In genomic region chr4:38114435-38114834, GRCh38 we compare ENCODE assay signal across 15 cellular contexts.
DNase-seq lines count a peak whose midpoint lies in the region; ATAC-seq and TF ChIP-seq lines count a peak whose summit lies in the region.
"Had no signal": no experiment of that assay in that cellular context is flagged by ENCODE, and none has a peak within 500 bp of the region (broad histone marks: within the 10 kb centered on the region; RNA-seq: fewer than 3 reads in every experiment).

No MANE protein-coding gene starts in this region.

- peak; percentile 35 for DNase-seq in CD1c-positive myeloid dendritic cell (ENCODE audit: extremely low spot score)
- peak; percentile 70 for DNase-seq in adipocyte (ENCODE audit: low read depth)
- DNase-seq in left ventricle myocardium superior, result peak; percentile 36
- DNase-seq in GM13976 (ENCODE audit: low spot score), result no peak
- DNase-seq in GM10266 (ENCODE audit: extremely low spot score), result no peak
- DNase-seq in CD8-positive, alpha-beta T cell, result no peak
- DNase-seq: activated CD4-positive, CD25-positive, alpha-beta regulatory T cell; activated naive CD8-positive, alpha-beta T cell treated with anti-CD3 and anti-CD28 coated beads, Interleukin-2, amount 50 U/mL, for 24 hours; DMS53; left cardiac atrium; stimulated activated CD4-positive, alpha-beta T cell treated with anti-CD3 and anti-CD28 coated beads, Interleukin-4, amount 100 ng/mL, for 1 hour; stimulated activated naive B cell treated with anti-CD40 and anti-IgM and Interleukin-4, amounts not matched to agents 10 μg/mL and 1 μg/mL and 100 μg/mL, for 72 hours had no signal

- TF ChIP-seq CTCF in neutrophil (IDR thresholded peaks at IDR 0.05) (no peak), GM13976 (IDR thresholded peaks at IDR 0.05; ENCODE audit: borderline replicate concordance, control extremely low read depth, extremely low read depth, insufficient read depth, missing control alignments) (no peak), GM10266 (IDR thresholded peaks at IDR 0.05; ENCODE audit: control insufficient read depth, insufficient read depth, low read depth, missing control alignments) (no peak)
- TF ChIP-seq CTCF in CD8-positive, alpha-beta T cell (IDR thresholded peaks at IDR 0.05), result no peak

- no peak overlapping the region for H3K27ac Mint-ChIP-seq in CD8-positive, alpha-beta T cell
- H3K27ac Mint-ChIP-seq: activated naive CD8-positive, alpha-beta T cell treated with anti-CD3 and anti-CD28 coated beads, Interleukin-2, amount 50 U/mL, for 24 hours had no signal

- in situ Hi-C loops in GM13976 (cut with MboI; ENCODE audit: low sequenced_read_pairs, unreplicated experiment), result no loop called here

- POLR2A ChIA-PET in CD8-positive, alpha-beta T cell (lab: Charles Lee), result interaction anchor here (0.6 kb wide), 1 partner anchor 43 kb away, joined by 3 read pairs; no protein-coding TSS in a partner anchor

- H3K27me3 ChIP-seq in adipocyte (replicated peaks; ENCODE audit: control insufficient read depth, insufficient read depth, low read length) (no peaks in the 10 kb centered on the region), neutrophil (no peaks in the 10 kb centered on the region)
- no peaks in the 10 kb centered on the region for H3K27me3 ChIP-seq in CD8-positive, alpha-beta T cell (ENCODE audit: insufficient read depth, low read length)

- H3K9me3 Mint-ChIP-seq in CD8-positive, alpha-beta T cell, result no peaks in the 10 kb centered on the region
- H3K9me3 Mint-ChIP-seq: activated naive CD8-positive, alpha-beta T cell treated with anti-CD3 and anti-CD28 coated beads, Interleukin-2, amount 50 U/mL, for 24 hours; stimulated activated naive B cell treated with anti-CD40 and anti-IgM and Interleukin-4, amounts not matched to agents 10 μg/mL and 1 μg/mL and 100 μg/mL, for 72 hours had no signal

- no peak overlapping the region for H3K4me3 Mint-ChIP-seq in CD8-positive, alpha-beta T cell
- H3K4me3 Mint-ChIP-seq: activated naive CD8-positive, alpha-beta T cell treated with anti-CD3 and anti-CD28 coated beads, Interleukin-2, amount 50 U/mL, for 24 hours; stimulated activated naive B cell treated with anti-CD40 and anti-IgM and Interleukin-4, amounts not matched to agents 10 μg/mL and 1 μg/mL and 100 μg/mL, for 72 hours had no signal

- H3K27me3 Mint-ChIP-seq in CD8-positive, alpha-beta T cell (ENCODE audit: low read depth), result no peaks in the 10 kb centered on the region
- H3K27me3 Mint-ChIP-seq: activated naive CD8-positive, alpha-beta T cell treated with anti-CD3 and anti-CD28 coated beads, Interleukin-2, amount 50 U/mL, for 24 hours; stimulated activated naive B cell treated with anti-CD40 and anti-IgM and Interleukin-4, amounts not matched to agents 10 μg/mL and 1 μg/mL and 100 μg/mL, for 72 hours had no signal

- H3K9ac ChIP-seq in adipocyte (ENCODE audit: low read length), result no peak overlapping the region
- H3K9ac ChIP-seq: parathyroid adenoma had no signal

- H3K4me3 ChIP-seq in adipocyte (ENCODE audit: low read length), result no peak overlapping the region
- no peak overlapping the region for H3K4me3 ChIP-seq in neutrophil (ENCODE audit: low read depth in 1 of 2, low read length in 1 of 2)
- no peak overlapping the region for H3K4me3 ChIP-seq in CD8-positive, alpha-beta T cell (ENCODE audit: low read depth, low read length)

- H3K9me3 ChIP-seq in adipocyte (ENCODE audit: control insufficient read depth, low read length) (no peaks in the 10 kb centered on the region), neutrophil (no peaks in the 10 kb centered on the region)
- H3K9me3 ChIP-seq in CD8-positive, alpha-beta T cell (ENCODE audit: low read length), result no peaks in the 10 kb centered on the region

- ATAC-seq in left ventricle myocardium superior (peak; percentile 57), GM21528 (IDR thresholded peaks at IDR 0.05; ENCODE audit: low FRiP score, unreplicated experiment) (no peak)
- ATAC-seq in CD8-positive, alpha-beta T cell, result no peak
- ATAC-seq: activated naive CD8-positive, alpha-beta T cell treated with anti-CD3 and anti-CD28 coated beads, Interleukin-2, amount 50 U/mL, for 24 hours; stimulated activated naive B cell treated with anti-CD40 and anti-IgM and Interleukin-4, amounts not matched to agents 10 μg/mL and 1 μg/mL and 100 μg/mL, for 72 hours had no signal

- peaks cover 72% of the 10 kb centered on the region for H3K36me3 Mint-ChIP-seq in CD8-positive, alpha-beta T cell

- CTCF ChIA-PET in CD8-positive, alpha-beta T cell (lab: Charles Lee), result interaction anchor here (1.2 kb wide), 1 partner anchor 66 kb away, joined by 3 read pairs; no protein-coding TSS in a partner anchor

- peak overlapping the region; percentile 53 for H3K27ac ChIP-seq in neutrophil
- no peak overlapping the region for H3K27ac ChIP-seq in CD8-positive, alpha-beta T cell (ENCODE audit: low read depth, low read length)
- H3K27ac ChIP-seq: parathyroid adenoma had no signal

- H3K4me1 ChIP-seq in adipocyte (ENCODE audit: control insufficient read depth, insufficient read depth, low read length) (peaks cover 14% of the 10 kb centered on the region), neutrophil (ENCODE audit: control insufficient read depth in 1 of 2, insufficient read depth in 1 of 2, low read depth in 1 of 2, low read length in 1 of 2) (peaks cover 14 to 19% of the 10 kb centered on the region in 2 experiments)
- H3K4me1 ChIP-seq in CD8-positive, alpha-beta T cell (ENCODE audit: insufficient read depth, low read length), result no peaks in the 10 kb centered on the region
- H3K4me1 ChIP-seq: parathyroid adenoma had no signal

- no peaks in the 10 kb centered on the region for H3K36me3 ChIP-seq in adipocyte (ENCODE audit: control insufficient read depth, insufficient read depth, low read length, severe bottlenecking)
- peaks cover 82% of the 10 kb centered on the region for H3K36me3 ChIP-seq in neutrophil
- H3K36me3 ChIP-seq in CD8-positive, alpha-beta T cell (ENCODE audit: insufficient read depth, low read length), result peaks cover 10% of the 10 kb centered on the region

- intact Hi-C loops in left ventricle myocardium superior (cut with micrococcal nuclease), result no loop called here
- intact Hi-C loops in CD8-positive, alpha-beta T cell (cut with DNase I, micrococcal nuclease), result no loop called here

- no peaks in the 10 kb centered on the region for H3K4me1 Mint-ChIP-seq in CD8-positive, alpha-beta T cell (ENCODE audit: low read depth)
- H3K4me1 Mint-ChIP-seq: activated naive CD8-positive, alpha-beta T cell treated with anti-CD3 and anti-CD28 coated beads, Interleukin-2, amount 50 U/mL, for 24 hours; stimulated activated naive B cell treated with anti-CD40 and anti-IgM and Interleukin-4, amounts not matched to agents 10 μg/mL and 1 μg/mL and 100 μg/mL, for 72 hours had no signal

Comparison
In these comparisons a context has a peak if more than half of its experiments do, and no peak if none do; other contexts are left out.
1. DNase-seq: peak in CD1c-positive myeloid dendritic cell (single experiment), adipocyte (single experiment) and left ventricle myocardium superior (single experiment); none in GM13976 (single experiment), GM10266 (single experiment) and CD8-positive, alpha-beta T cell (0 of 7).